Comparison of ENCODE assay signal across 8 cellular contexts in genomic region chr12:57604454-57605307, GRCh38. TPM values are rescaled to one million over a fixed set of nuclear protein-coding genes. Genes with fewer than 3 reads are reported as not detected.
DNase-seq lines count a peak whose midpoint lies in the region; ATAC-seq lines count a peak whose summit lies in the region.

DTX3 (plus strand) TSS chr12:57604824; CDS start chr12:57606518, 1,694 bp downstream.

- DNase-seq in GM03348 (ENCODE audit: low spot score) (peak; percentile 72), SW480 (ENCODE audit: low spot score) (peak; percentile 43), left lobe of liver (ENCODE audit: low spot score) (no peak), NCI-H1048 (lab: John Stamatoyannopoulos, UW) (no peak)
- peak; percentile 65 for DNase-seq in stimulated activated CD8-positive, alpha-beta memory T cell treated with anti-CD3 and anti-CD28 coated beads, Interleukin-4, amount 100 ng/mL, for 48 hours

- peak within 1 kb of the TSS; percentile 96 for H3K27ac ChIP-seq in cingulate gyrus (ENCODE audit: low read depth, low read length)

- peak; percentile 56 for ATAC-seq in HG03135 (IDR thresholded peaks at IDR 0.05; ENCODE audit: unreplicated experiment)
- ATAC-seq in left lobe of liver, result peak; percentile 31
- no peak for ATAC-seq in GM21381 (IDR thresholded peaks at IDR 0.05; ENCODE audit: unreplicated experiment)

RNA-seq across cellular contexts. Expression of gene DTX3, which starts in this region (rescaled TPM):
- 2.2 TPM for total RNA-seq in left lobe of liver

Comparison
In these comparisons a context has a peak if more than half of its experiments do, and no peak if none do; other contexts are left out.
1. DNase-seq: peak in GM03348 (single experiment), SW480 (single experiment) and stimulated activated CD8-positive, alpha-beta memory T cell treated with anti-CD3 and anti-CD28 coated beads, Interleukin-4, amount 100 ng/mL, for 48 hours (single experiment); none in left lobe of liver (single experiment) and NCI-H1048 (single experiment).